In genomic region chr2:173886613-173887012, GRCh38 we compare ENCODE assay signal across 29 cellular contexts.
"Had no signal": no experiment of that assay in that cellular context is flagged by ENCODE, and none has a peak within 500 bp of the region (broad histone marks: within the 10 kb centered on the region; RNA-seq: fewer than 3 reads in every experiment).

No MANE protein-coding gene starts in this region.

- FAIRE-seq: endometrium, endothelial cell of umbilical vein, frontal cortex had no signal

- H3K9me3 ChIP-seq: colonic mucosa, esophagus muscularis mucosa, gastrocnemius medialis had no signal

- H3K4me1 Mint-ChIP-seq: endodermal cell had no signal

- ATAC-seq: effector memory CD8-positive, alpha-beta T cell; esophagus mucosa; foreskin keratinocyte; gastrocnemius medialis; gastroesophageal sphincter; heart left ventricle; heart right ventricle had no signal

- H3K27me3 Mint-ChIP-seq: dendritic cell treated with granulocyte-macrophage colony-stimulating factor and Interleukin-4, amounts not matched to agents 40 ng/mL and 50 ng/mL, for 4 days had no signal

- H3K79me2 ChIP-seq: hepatocyte had no signal

- H2AFZ ChIP-seq: hepatocyte had no signal

- H3K4me2 ChIP-seq: hepatocyte had no signal

- H3K4me3 Mint-ChIP-seq: dendritic cell treated with granulocyte-macrophage colony-stimulating factor and Interleukin-4, amounts not matched to agents 40 ng/mL and 50 ng/mL, for 4 days; effector memory CD8-positive, alpha-beta T cell; endodermal cell had no signal

- DNase-seq: colonic mucosa; cortex of kidney; dermis blood vessel endothelial cell; dorsolateral prefrontal cortex; effector CD4-positive, alpha-beta T cell; effector CD8-positive, alpha-beta T cell; effector memory CD4-positive, alpha-beta T cell; effector memory CD8-positive, alpha-beta T cell; endodermal cell; erythroblast; esophagus squamous epithelium; foreskin fibroblast; foreskin keratinocyte; foreskin melanocyte; gastrocnemius medialis; glutamatergic neuron; head of caudate nucleus; heart left ventricle; heart right ventricle had no signal

- H3K4me1 ChIP-seq: colonic mucosa, gastroesophageal sphincter had no signal

- H3K27ac ChIP-seq: colonic mucosa, coronary artery, dorsolateral prefrontal cortex, epithelial cell of prostate, esophagus muscularis mucosa, esophagus squamous epithelium, foreskin keratinocyte, gastrocnemius medialis, gastroesophageal sphincter, heart left ventricle, heart right ventricle, hepatocyte had no signal

- H3K27me3 ChIP-seq: colonic mucosa, esophagus squamous epithelium, heart left ventricle, heart right ventricle, hepatocyte had no signal

- H3K27ac Mint-ChIP-seq: dendritic cell treated with granulocyte-macrophage colony-stimulating factor and Interleukin-4, amounts not matched to agents 40 ng/mL and 50 ng/mL, for 4 days; effector memory CD8-positive, alpha-beta T cell; endodermal cell had no signal

- H3K4me3 ChIP-seq: colonic mucosa, coronary artery, dorsolateral prefrontal cortex, esophagus muscularis mucosa, esophagus squamous epithelium, gastrocnemius medialis, gastroesophageal sphincter, heart left ventricle, heart right ventricle, hepatocyte had no signal

- H3K36me3 ChIP-seq: colonic mucosa, esophagus muscularis mucosa, esophagus squamous epithelium, gastrocnemius medialis, gastroesophageal sphincter, heart left ventricle, heart right ventricle had no signal
